ENCODE assay signal across 8 cellular contexts in the genomic region with DNA sequence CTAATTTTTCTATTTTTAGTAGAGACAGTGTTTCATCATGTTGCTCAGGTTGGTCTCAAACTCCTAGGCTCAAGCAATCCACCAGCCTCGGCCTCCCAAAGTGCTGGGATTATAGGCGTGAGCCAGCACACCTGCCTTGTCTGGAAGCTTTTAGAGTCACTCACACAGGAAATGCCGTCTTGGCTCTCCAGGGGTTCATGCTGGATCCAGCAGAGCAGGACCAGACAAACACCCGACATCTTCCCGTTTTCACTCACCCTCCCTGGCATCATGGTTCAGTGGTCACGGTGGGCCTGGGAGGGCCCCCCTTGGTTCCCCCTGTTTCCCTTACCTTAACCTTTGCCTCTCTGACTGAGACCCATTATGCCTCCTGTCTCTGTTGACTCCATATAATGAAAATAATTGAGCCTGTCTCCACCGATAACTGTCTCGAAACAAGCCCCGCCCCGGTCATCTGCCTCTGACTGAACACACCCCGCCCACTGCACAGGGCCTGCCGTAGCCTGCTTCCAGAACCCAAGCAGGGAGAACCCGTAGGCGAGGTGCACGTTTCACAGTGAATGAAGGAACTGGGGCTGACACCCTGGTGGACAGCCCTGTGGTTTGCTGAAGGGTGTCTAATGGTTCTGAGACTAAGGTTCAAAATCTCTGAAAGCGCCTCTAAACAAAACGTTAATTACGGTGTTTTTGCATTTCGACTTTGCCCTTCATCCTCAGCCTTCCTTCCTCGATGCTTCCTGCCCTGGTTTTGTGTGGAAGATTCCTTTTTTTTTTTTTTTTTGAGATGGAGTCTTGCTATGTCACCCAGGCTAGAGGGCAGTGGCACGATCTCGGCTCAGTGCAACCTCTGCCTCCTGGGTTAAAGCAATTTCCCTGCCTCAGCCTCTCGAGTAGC. TPM values are rescaled to one million over a fixed set of nuclear protein-coding genes. Genes with fewer than 3 reads are reported as not detected.
DNase-seq lines count a peak whose midpoint lies in the region; ATAC-seq and TF ChIP-seq lines count a peak whose summit lies in the region.

No MANE protein-coding gene starts in this region.

- H4K20me1 ChIP-seq in hepatocyte (ENCODE audit: insufficient read depth, poor library complexity, severe bottlenecking) = no peaks in the 10 kb centered on the region

- peaks cover 18 to 54% (median 25%) of the 10 kb centered on the region in 3 donors for H3K27me3 Mint-ChIP-seq in naive B cell

- H3K9me3 ChIP-seq in adrenal gland (replicated peaks in 1 of 3) (no peaks in the 10 kb centered on the region), hepatocyte (ENCODE audit: low read depth) (no peaks in the 10 kb centered on the region)

- peak overlapping the region in 2 of 6 donors; percentile 57 to 90 for H3K27ac Mint-ChIP-seq in naive B cell

- ATAC-seq in GM18867 (IDR thresholded peaks at IDR 0.05; ENCODE audit: unreplicated experiment) = peak; percentile 76
- ATAC-seq in HG03342 (IDR thresholded peaks at IDR 0.05; ENCODE audit: unreplicated experiment) = peak; percentile 74
- ATAC-seq in naive B cell (ENCODE audit: low read depth in 2 of 2) = peak; percentile 19 to 41

- H3K27me3 ChIP-seq in adrenal gland (no peaks in the 10 kb centered on the region), hepatocyte (no peaks in the 10 kb centered on the region)

- H3K36me3 ChIP-seq in adrenal gland (replicated peaks in 1 of 2) (no peaks in the 10 kb centered on the region), hepatocyte (replicated peaks; ENCODE audit: insufficient read depth, low read depth) (no peaks in the 10 kb centered on the region)

- H3K4me3 ChIP-seq in adrenal gland (no peak overlapping the region), hepatocyte (no peak overlapping the region)

- WGBS in adrenal gland, 4 donors = 52 to 78% (median 71%) methylated on average over 22 to 23 of the region's 23 CpGs
- 86% methylated on average over 23 of the region's 23 CpGs for WGBS in hepatocyte (ENCODE audit: low lambda C conversion rate, missing lambda C conversion rate)

- H3K4me3 Mint-ChIP-seq in naive B cell = peak overlapping the region in 7 of 8 donors; percentile 3 to 84 (median 61)

- no peak overlapping the region for H3K4me2 ChIP-seq in hepatocyte

- H3K27ac ChIP-seq in adrenal gland (peak overlapping the region in 3 of 5 donors; percentile 32 to 92 (median 67)), hepatocyte (no peak overlapping the region)

- H3K79me2 ChIP-seq in hepatocyte = no peaks in the 10 kb centered on the region

- H3K4me1 Mint-ChIP-seq in naive B cell = peaks cover 40 to 57% (median 47%) of the 10 kb centered on the region in 3 donors

- H3K9me3 Mint-ChIP-seq in naive B cell = peaks cover 0 to 1% (median 0%) of the 10 kb centered on the region in 7 donors

- TF ChIP-seq CTCF in adrenal gland (IDR thresholded peaks at IDR 0.05) = no peak
- no peak for TF ChIP-seq CTCF in hepatocyte (IDR thresholded peaks at IDR 0.05; ENCODE audit: poor library complexity)

- no peaks in the 10 kb centered on the region for H3K36me3 Mint-ChIP-seq in naive B cell

- H3K4me1 ChIP-seq in adrenal gland (replicated peaks in 1 of 2) (peaks cover 18 to 41% of the 10 kb centered on the region in 2 donors), hepatocyte (ENCODE audit: insufficient read depth) (peaks cover 8% of the 10 kb centered on the region)

- peak in 1 of 2 donors; percentile 37 for TF ChIP-seq POLR2A in adrenal gland (IDR thresholded peaks at IDR 0.05)

- peak; percentile 47 to 91 (median 70) for DNase-seq in adrenal gland
- DNase-seq in naive B cell = peak; percentile 19
- no peak for DNase-seq in activated CD8-positive, alpha-beta memory T cell treated with anti-CD3 and anti-CD28 coated beads, Interleukin-2, amount 50 U/mL, for 4 hours
- DNase-seq in foreskin melanocyte = no peak
- DNase-seq in T-helper 1 cell = no peak
- no peak for DNase-seq in hepatocyte (ENCODE audit: low spot score)

- intact Hi-C loops in adrenal gland (cut with DNase I) = loop anchor here in 1 of 2 donors (10.0 kb wide), 1 partner anchor 190 kb away; no protein-coding TSS in a partner anchor

- H3K9me2 ChIP-seq in hepatocyte (replicated peaks; ENCODE audit: insufficient read depth) = no peaks in the 10 kb centered on the region

- no peak overlapping the region for H2AFZ ChIP-seq in hepatocyte

RNA-seq across cellular contexts. Expression of a gene that starts 39.7 kb away (rescaled TPM):
- 10 to 100 TPM; 23.8 to 66.1 (median 37.8) TPM for total RNA-seq in adrenal gland
- 10 to 100 TPM; 17.8 to 23.8 (median 18.4) TPM for polyA plus RNA-seq in adrenal gland
- not detected for polyA plus RNA-seq in naive B cell (ENCODE audit: low read depth in 6 of 6)
- 6.1 and 7.2 TPM in 2 replicates for total RNA-seq in hepatocyte
- 4.3 and 8.5 TPM in 2 replicates for polyA plus RNA-seq in hepatocyte

Comparison
In these comparisons a context has a peak if more than half of its experiments do, and no peak if none do; other contexts are left out.
1. DNase-seq: peak in adrenal gland (7 of 7) and naive B cell (single experiment); none in activated CD8-positive, alpha-beta memory T cell treated with anti-CD3 and anti-CD28 coated beads, Interleukin-2, amount 50 U/mL, for 4 hours (single experiment), foreskin melanocyte (single experiment), T-helper 1 cell (0 of 5) and hepatocyte (single experiment).
2. Peak in every context shown above with its lines, with median percentiles within 50 percentile points of each other: ATAC-seq.